Comparison of ENCODE assay signal across 18 cellular contexts in genomic region chr18:9354256-9354655, GRCh38. TPM values are rescaled to one million over a fixed set of nuclear protein-coding genes. Genes with fewer than 3 reads are reported as not detected.
A peak's percentile ranks its signal among the peaks of the same experiment; 100 is the strongest.
DNase-seq lines count a peak whose midpoint lies in the region; ATAC-seq, FAIRE-seq and TF ChIP-seq lines count a peak whose summit lies in the region.
"Had no signal": no experiment of that assay in that cellular context is flagged by ENCODE, and none has a peak within 500 bp of the region (broad histone marks: within the 10 kb centered on the region; RNA-seq: fewer than 3 reads in every experiment).

No MANE protein-coding gene starts in this region.

- H3K79me2 ChIP-seq in trophoblast cell (ENCODE audit: control insufficient read depth, insufficient read depth, low read length, poor library complexity), result no peaks in the 10 kb centered on the region

- no peak overlapping the region for H3K18ac ChIP-seq in trophoblast cell (ENCODE audit: low read length)

- H4K8ac ChIP-seq in trophoblast cell (ENCODE audit: low read depth, low read length), result no peak overlapping the region

- no peaks in the 10 kb centered on the region for H3K9me3 Mint-ChIP-seq in activated CD8-positive, alpha-beta memory T cell treated with anti-CD3 and anti-CD28 coated beads, Interleukin-2, amount 10 ng/mL, durations not matched to agents 7 days and 5 days (ENCODE audit: low read depth)
- H3K9me3 Mint-ChIP-seq in CD4-positive, alpha-beta T cell, result no peaks in the 10 kb centered on the region
- H3K9me3 Mint-ChIP-seq: activated T-cell treated with anti-CD3 and anti-CD28 coated beads, Interleukin-2, amount 50 U/mL, for 4 hours; stimulated activated memory B cell treated with anti-CD40 and anti-IgM and Interleukin-4, amounts not matched to agents 10 μg/mL and 1 μg/mL and 100 μg/mL, for 72 hours had no signal

- H3K14ac ChIP-seq in trophoblast cell (ENCODE audit: low read length), result no peak overlapping the region

- H3K36me3 Mint-ChIP-seq in activated CD8-positive, alpha-beta memory T cell treated with anti-CD3 and anti-CD28 coated beads, Interleukin-2, amount 10 ng/mL, durations not matched to agents 7 days and 5 days, result peaks cover 4% of the 10 kb centered on the region
- H3K36me3 Mint-ChIP-seq in CD4-positive, alpha-beta T cell (ENCODE audit: low read depth), result no peaks in the 10 kb centered on the region
- H3K36me3 Mint-ChIP-seq: stimulated activated memory B cell treated with anti-CD40 and anti-IgM and Interleukin-4, amounts not matched to agents 10 μg/mL and 1 μg/mL and 100 μg/mL, for 72 hours had no signal

- no peak overlapping the region for H3K27ac ChIP-seq in trophoblast cell (ENCODE audit: low read depth, low read length)
- H3K27ac ChIP-seq in CD4-positive, alpha-beta T cell (ENCODE audit: low read depth, low read length), result no peak overlapping the region
- H3K27ac ChIP-seq: SJSA1 had no signal

- H3K4me2 ChIP-seq in trophoblast cell (ENCODE audit: low read length), result no peak overlapping the region

- no peaks in the 10 kb centered on the region for H3K27me3 ChIP-seq in trophoblast cell (ENCODE audit: insufficient read depth, low read length)
- no peaks in the 10 kb centered on the region for H3K27me3 ChIP-seq in CD4-positive, alpha-beta T cell (ENCODE audit: control insufficient read depth, insufficient read depth, low read length)
- H3K27me3 ChIP-seq: BE2C, gastroesophageal sphincter, SJSA1 had no signal

- H3K23ac ChIP-seq in trophoblast cell (ENCODE audit: low read length), result no peak overlapping the region

- no peak overlapping the region for H2AFZ ChIP-seq in trophoblast cell (ENCODE audit: insufficient read depth, low read length, poor library complexity)

- no CpG with 5 or more reads among the region's 1 CpG for WGBS in trophoblast cell (ENCODE audit: extremely low coverage, insufficient coverage, insufficient read length)

- H3K79me1 ChIP-seq in trophoblast cell (ENCODE audit: low read length), result no peaks in the 10 kb centered on the region

- TF ChIP-seq POLR2A in GM12891 (IDR thresholded peaks at IDR 0.05; ENCODE audit: low read depth, low read length), result no peak

- H2AK5ac ChIP-seq in trophoblast cell (ENCODE audit: low read length), result no peak overlapping the region

- no peak overlapping the region for H4K91ac ChIP-seq in trophoblast cell (ENCODE audit: low read depth, low read length)

- H3K9ac ChIP-seq in trophoblast cell (ENCODE audit: low read length), result no peak overlapping the region

- no peak overlapping the region for H4K12ac ChIP-seq in trophoblast cell (ENCODE audit: low read depth, low read length)

- H3K4me1 ChIP-seq in trophoblast cell (ENCODE audit: control insufficient read depth in 1 of 2, insufficient read depth in 2 of 2, low read length in 2 of 2), result no peaks in the 10 kb centered on the region
- H3K4me1 ChIP-seq: BE2C had no signal

- no peak overlapping the region for H3K4me3 ChIP-seq in trophoblast cell (ENCODE audit: low read depth, low read length)
- H3K4me3 ChIP-seq: gastroesophageal sphincter, SJSA1 had no signal

- POLR2A ChIA-PET in CD4-positive, alpha-beta T cell (lab: Charles Lee), result no interaction called here

- H3K4ac ChIP-seq in trophoblast cell (ENCODE audit: low read depth, low read length), result no peak overlapping the region

- ATAC-seq in GM19463 (IDR thresholded peaks at IDR 0.05; ENCODE audit: unreplicated experiment), result peak; percentile 38
- ATAC-seq in HG03097 (IDR thresholded peaks at IDR 0.05; ENCODE audit: low FRiP score, unreplicated experiment), result peak; percentile 43
- no peak for ATAC-seq in activated CD8-positive, alpha-beta memory T cell treated with anti-CD3 and anti-CD28 coated beads, Interleukin-2, amount 10 ng/mL, durations not matched to agents 7 days and 5 days
- ATAC-seq in CD4-positive, alpha-beta T cell (ENCODE audit: poor library complexity), result no peak
- ATAC-seq: gastroesophageal sphincter had no signal

- intact Hi-C loops in CD4-positive, alpha-beta T cell (cut with DNase I, micrococcal nuclease), result no loop called here

- no peak overlapping the region for H2BK120ac ChIP-seq in trophoblast cell (ENCODE audit: insufficient read depth, low read length, poor library complexity)

- TF ChIP-seq CTCF in CD4-positive, alpha-beta T cell (IDR thresholded peaks at IDR 0.05), result no peak

- H3K27me3 Mint-ChIP-seq in activated CD8-positive, alpha-beta memory T cell treated with anti-CD3 and anti-CD28 coated beads, Interleukin-2, amount 10 ng/mL, durations not matched to agents 7 days and 5 days, result no peaks in the 10 kb centered on the region
- H3K27me3 Mint-ChIP-seq in CD4-positive, alpha-beta T cell, result no peaks in the 10 kb centered on the region
- H3K27me3 Mint-ChIP-seq: stimulated activated memory B cell treated with anti-CD40 and anti-IgM and Interleukin-4, amounts not matched to agents 10 μg/mL and 1 μg/mL and 100 μg/mL, for 72 hours had no signal

- H3K9me3 ChIP-seq in trophoblast cell (ENCODE audit: insufficient read depth, low read depth, low read length), result no peaks in the 10 kb centered on the region
- no peaks in the 10 kb centered on the region for H3K9me3 ChIP-seq in CD4-positive, alpha-beta T cell (ENCODE audit: control insufficient read depth, low read length)
- H3K9me3 ChIP-seq: BE2C, gastroesophageal sphincter, SJSA1 had no signal

- no peak overlapping the region for H2BK5ac ChIP-seq in trophoblast cell (ENCODE audit: low read depth, low read length, poor library complexity)

- H3K4me3 Mint-ChIP-seq in activated CD8-positive, alpha-beta memory T cell treated with anti-CD3 and anti-CD28 coated beads, Interleukin-2, amount 10 ng/mL, durations not matched to agents 7 days and 5 days, result no peak overlapping the region
- H3K4me3 Mint-ChIP-seq in CD4-positive, alpha-beta T cell, result no peak overlapping the region
- H3K4me3 Mint-ChIP-seq: activated T-cell treated with anti-CD3 and anti-CD28 coated beads, Interleukin-2, amount 50 U/mL, for 4 hours; stimulated activated memory B cell treated with anti-CD40 and anti-IgM and Interleukin-4, amounts not matched to agents 10 μg/mL and 1 μg/mL and 100 μg/mL, for 72 hours had no signal

- peak; percentile 31 for FAIRE-seq in GM12891 (lab: Jason Lieb, UNC)
- peak; percentile 8 for FAIRE-seq in endometrium (lab: Jason Lieb, UNC)
- FAIRE-seq: HTR-8/SVneo, keratinocyte had no signal

- H3K36me3 ChIP-seq in trophoblast cell (ENCODE audit: control insufficient read depth in 1 of 2, insufficient read depth in 2 of 2, low read length in 2 of 2), result no peaks in the 10 kb centered on the region
- H3K36me3 ChIP-seq: BE2C, gastroesophageal sphincter, SJSA1 had no signal

- H2BK12ac ChIP-seq in trophoblast cell (ENCODE audit: low read length), result no peak overlapping the region

- peaks cover 3% of the 10 kb centered on the region for H3K4me1 Mint-ChIP-seq in activated CD8-positive, alpha-beta memory T cell treated with anti-CD3 and anti-CD28 coated beads, Interleukin-2, amount 10 ng/mL, durations not matched to agents 7 days and 5 days
- H3K4me1 Mint-ChIP-seq in CD4-positive, alpha-beta T cell (ENCODE audit: low read depth), result no peaks in the 10 kb centered on the region

- DNase-seq in GM12891 (ENCODE audit: insufficient read length, low spot score) (no peak), SHP77 (lab: John Stamatoyannopoulos, UW) (no peak), trophoblast cell (no peak)
- no peak for DNase-seq in activated CD8-positive, alpha-beta memory T cell treated with anti-CD3 and anti-CD28 coated beads, Interleukin-2, amount 10 ng/mL, durations not matched to agents 7 days and 5 days
- no peak for DNase-seq in CD4-positive, alpha-beta T cell
- DNase-seq: activated T-cell treated with anti-CD3 and anti-CD28 coated beads, Interleukin-2, amount 50 U/mL, for 4 hours; anterior cingulate cortex; BE2C; NCI-H1105; stimulated activated CD4-positive, alpha-beta T cell treated with anti-CD3 and anti-CD28 coated beads, Interleukin-2, amount 100 ng/mL, for 48 hours had no signal

- no peak overlapping the region for H3K27ac Mint-ChIP-seq in activated CD8-positive, alpha-beta memory T cell treated with anti-CD3 and anti-CD28 coated beads, Interleukin-2, amount 10 ng/mL, durations not matched to agents 7 days and 5 days
- no peak overlapping the region for H3K27ac Mint-ChIP-seq in CD4-positive, alpha-beta T cell
- H3K27ac Mint-ChIP-seq: stimulated activated memory B cell treated with anti-CD40 and anti-IgM and Interleukin-4, amounts not matched to agents 10 μg/mL and 1 μg/mL and 100 μg/mL, for 72 hours had no signal

- CTCF ChIA-PET in activated CD8-positive, alpha-beta memory T cell treated with anti-CD3 and anti-CD28 coated beads, Interleukin-2, amount 10 ng/mL, durations not matched to agents 7 days and 5 days (lab: Charles Lee), result no interaction called here
- CTCF ChIA-PET in CD4-positive, alpha-beta T cell (lab: Charles Lee), result no interaction called here

TF ChIP-seq in GM12891, 5 proteins besides CTCF, POLR2A, EP300 and RAD21:
- TF ChIP-seq TAF1 (IDR thresholded peaks at IDR 0.05; ENCODE audit: low read depth, low read length), result no peak
- TF ChIP-seq PAX5 (IDR thresholded peaks at IDR 0.05; ENCODE audit: insufficient read depth, low read length, severe bottlenecking), result no peak
- TF ChIP-seq SPI1 (IDR thresholded peaks at IDR 0.05; ENCODE audit: low read depth, low read length), result no peak
- no peak for TF ChIP-seq POLR2AphosphoS5 (IDR thresholded peaks at IDR 0.05; ENCODE audit: low read depth, low read length)
- no peak for TF ChIP-seq POU2F2 (IDR thresholded peaks at IDR 0.05; ENCODE audit: low read depth, low read length)

RNA-seq across cellular contexts. Expression of gene TWSG1, which starts 19.7 kb away (rescaled TPM):
- 20.8 TPM for polyA plus RNA-seq in GM12891 (2012; ENCODE audit: low read depth, missing spikeins)
- 10 to 100 TPM; 11.2 TPM for total RNA-seq in activated CD8-positive, alpha-beta memory T cell treated with anti-CD3 and anti-CD28 coated beads, Interleukin-2, amount 10 ng/mL, durations not matched to agents 7 days and 5 days
- polyA plus RNA-seq in trophoblast cell (2013), result 33.8 and 36.5 TPM in 2 replicates
- 1 to 10 TPM; 2.8 TPM for total RNA-seq in CD4-positive, alpha-beta T cell

Comparison
In these comparisons a context has a peak if more than half of its experiments do, and no peak if none do; other contexts are left out.
1. ATAC-seq: peak in GM19463 (single experiment) and HG03097 (single experiment); none in activated CD8-positive, alpha-beta memory T cell treated with anti-CD3 and anti-CD28 coated beads, Interleukin-2, amount 10 ng/mL, durations not matched to agents 7 days and 5 days (single experiment) and CD4-positive, alpha-beta T cell (single experiment).